Comparison of ENCODE assay signal across 9 cellular contexts in genomic region chr7:16114633-16115032, GRCh38.
DNase-seq lines count a peak whose midpoint lies in the region; ATAC-seq, FAIRE-seq and TF ChIP-seq lines count a peak whose summit lies in the region.
"Had no signal": no experiment of that assay in that cellular context is flagged by ENCODE, and none has a peak within 500 bp of the region (broad histone marks: within the 10 kb centered on the region; RNA-seq: fewer than 3 reads in every experiment).

No MANE protein-coding gene starts in this region.

- H3K36me3 ChIP-seq in H1 (ENCODE audit: control insufficient read depth in 2 of 4, insufficient read depth in 4 of 4, low read length in 3 of 4), result no peaks in the 10 kb centered on the region

- H3K56ac ChIP-seq in H1 (replicated peaks; ENCODE audit: insufficient read length, low read depth, low read length), result no peak overlapping the region

- no peaks in the 10 kb centered on the region for H3K79me2 ChIP-seq in H1 (ENCODE audit: control insufficient read depth in 1 of 2, insufficient read depth in 2 of 2, low read length in 2 of 2)

- DNase-seq in NCI-H1694 treated with DMSO at 0.1 percent for 48 hours (lab: John Stamatoyannopoulos, UW) (peak; percentile 30), NCI-H1694 (lab: John Stamatoyannopoulos, UW) (no peak), NCI-H82 (lab: John Stamatoyannopoulos, UW) (peak; percentile 40), H1 (ENCODE audit: low read depth in 1 of 2, low spot score in 2 of 2) (no peak), non-pigmented ciliary epithelial cell (ENCODE audit: low read depth) (peak; percentile 35)
- no peak for DNase-seq in activated T-helper 2 cell treated with anti-CD3 and anti-CD28 coated beads, Interferon-gamma antibody, Interleukin-2, Interleukin-4, amounts not matched to agents 10 μg/mL and 5 μg/mL and 100 μg/mL, durations not matched to agents 14 hours and 24 hours and 36 hours (ENCODE audit: low spot score)
- DNase-seq: CD4-positive, alpha-beta memory T cell had no signal

- no peaks in the 10 kb centered on the region for H4K20me1 ChIP-seq in H1 (replicated peaks in 1 of 2; ENCODE audit: control insufficient read depth in 1 of 2, insufficient read depth in 2 of 2, low read length in 2 of 2)

- CTCF ChIA-PET in H1 (lab: Charles Lee; ENCODE audit: partially characterized antibody), result interaction anchor here (0.6 to 1.0 kb wide), 3 partner anchors 165 to 687 kb away, joined by 3 to 5 read pairs (median 3); no protein-coding TSS in a partner anchor

- ATAC-seq in GM21737 (IDR thresholded peaks at IDR 0.05; ENCODE audit: unreplicated experiment) (no peak), HG02642 (IDR thresholded peaks at IDR 0.05; ENCODE audit: poor library complexity, unreplicated experiment) (no peak)

- H3K79me1 ChIP-seq in H1 (ENCODE audit: low read depth, low read length), result no peaks in the 10 kb centered on the region

- H3K9me3 Mint-ChIP-seq in activated T-helper 2 cell treated with anti-CD3 and anti-CD28 coated beads, Interferon-gamma antibody, Interleukin-2, Interleukin-4, amounts not matched to agents 10 μg/mL and 5 μg/mL and 100 μg/mL, durations not matched to agents 14 hours and 24 hours and 36 hours, result peaks cover 10% of the 10 kb centered on the region

- H4K8ac ChIP-seq in H1 (ENCODE audit: extremely low read depth, insufficient read depth, low read length), result no peak overlapping the region

- H2BK15ac ChIP-seq in H1 (ENCODE audit: low read length), result no peak overlapping the region

- H3K4me3 Mint-ChIP-seq in activated T-helper 2 cell treated with anti-CD3 and anti-CD28 coated beads, Interferon-gamma antibody, Interleukin-2, Interleukin-4, amounts not matched to agents 10 μg/mL and 5 μg/mL and 100 μg/mL, durations not matched to agents 14 hours and 24 hours and 36 hours (ENCODE audit: low read depth), result no peak overlapping the region
- H3K4me3 Mint-ChIP-seq: CD4-positive, alpha-beta memory T cell had no signal

- TF ChIP-seq RAD21 in H1 (IDR thresholded peaks at IDR 0.05 in 1 of 2, conservative IDR thresholded peaks at IDR 0.05 in 1 of 2; ENCODE audit: low read depth in 2 of 2, low read length in 2 of 2), result peak; percentile 66 to 70

- no peak overlapping the region for H3K14ac ChIP-seq in H1 (ENCODE audit: insufficient read length)

- no peak overlapping the region for H3K27ac ChIP-seq in H1 (ENCODE audit: low read depth, low read length)

- H3K4me2 ChIP-seq in H1 (ENCODE audit: insufficient read depth in 1 of 2, low read depth in 2 of 2, low read length in 2 of 2), result no peak overlapping the region

- TF ChIP-seq CTCF in H1 (IDR thresholded peaks at IDR 0.05; ENCODE audit: control extremely low read depth in 1 of 3, insufficient read depth in 1 of 3, low read depth in 1 of 3, low read length in 3 of 3), result peak in 2 of 3 experiments; percentile 27 to 31; a peak in 2 of 4 replicates

- H3K4me1 Mint-ChIP-seq in activated T-helper 2 cell treated with anti-CD3 and anti-CD28 coated beads, Interferon-gamma antibody, Interleukin-2, Interleukin-4, amounts not matched to agents 10 μg/mL and 5 μg/mL and 100 μg/mL, durations not matched to agents 14 hours and 24 hours and 36 hours (ENCODE audit: low read depth), result peaks cover 6% of the 10 kb centered on the region

- no peaks in the 10 kb centered on the region for H3K4me1 ChIP-seq in H1 (replicated peaks in 1 of 4; ENCODE audit: control insufficient read depth in 3 of 4, insufficient read depth in 4 of 4, low read length in 3 of 4)

- no peak overlapping the region for H3K4ac ChIP-seq in H1 (replicated peaks; ENCODE audit: insufficient read length, low read depth, low read length)

- H3K18ac ChIP-seq in H1 (ENCODE audit: extremely low read depth, low read length), result no peak overlapping the region

- intact Hi-C loops in activated T-helper 2 cell treated with anti-CD3 and anti-CD28 coated beads, Interferon-gamma antibody, Interleukin-2, Interleukin-4, amounts not matched to agents 10 μg/mL and 5 μg/mL and 100 μg/mL, durations not matched to agents 14 hours and 24 hours and 36 hours (cut with micrococcal nuclease), result loop anchor here (1.0 kb wide), 1 partner anchor 446 kb away; no protein-coding TSS in a partner anchor

- H3K4me3 ChIP-seq in H1 (ENCODE audit: extremely low read depth in 1 of 4, insufficient read depth in 2 of 4, low read depth in 3 of 4, low read length in 4 of 4), result no peak overlapping the region

- 83% methylated on average over 1 of the region's 1 CpG; no CpG with 5 or more reads in 1 of the 2 experiments for WGBS in H1 (ENCODE audit: extremely low coverage in 1 of 2, insufficient coverage in 1 of 2, insufficient read length in 1 of 2, insufficient replicate concordance in 2 of 2, low coverage in 1 of 2, low lambda C conversion rate in 2 of 2, missing lambda C conversion rate in 1 of 2), 2 experiments

- POLR2A ChIA-PET in H1 (lab: Charles Lee; ENCODE audit: partially characterized antibody), result interaction anchor here (0.6 kb wide), 1 partner anchor 936 kb away, joined by 5 read pairs; no protein-coding TSS in a partner anchor

- no peak overlapping the region for H3K27ac Mint-ChIP-seq in activated T-helper 2 cell treated with anti-CD3 and anti-CD28 coated beads, Interferon-gamma antibody, Interleukin-2, Interleukin-4, amounts not matched to agents 10 μg/mL and 5 μg/mL and 100 μg/mL, durations not matched to agents 14 hours and 24 hours and 36 hours
- H3K27ac Mint-ChIP-seq: CD4-positive, alpha-beta memory T cell had no signal

- H3K36me3 Mint-ChIP-seq in activated T-helper 2 cell treated with anti-CD3 and anti-CD28 coated beads, Interferon-gamma antibody, Interleukin-2, Interleukin-4, amounts not matched to agents 10 μg/mL and 5 μg/mL and 100 μg/mL, durations not matched to agents 14 hours and 24 hours and 36 hours (ENCODE audit: low read depth), result no peaks in the 10 kb centered on the region
- H3K36me3 Mint-ChIP-seq: CD4-positive, alpha-beta memory T cell had no signal

- no peak overlapping the region for H2AK5ac ChIP-seq in H1 (ENCODE audit: low read depth, low read length)

- no peak overlapping the region for H2BK5ac ChIP-seq in H1 (ENCODE audit: low read depth, low read length)

- no peak for FAIRE-seq in H1 (lab: Jason Lieb, UNC)

- no peak overlapping the region for H2BK12ac ChIP-seq in H1 (ENCODE audit: low read depth, low read length)

- no peak overlapping the region for H2BK120ac ChIP-seq in H1 (replicated peaks; ENCODE audit: low read depth, low read length)

- TF ChIP-seq POLR2A in H1 (IDR thresholded peaks at IDR 0.05; ENCODE audit: control extremely low read depth in 1 of 2, low read depth in 2 of 2, low read length in 2 of 2), result no peak

- no peak overlapping the region for H2BK20ac ChIP-seq in H1 (ENCODE audit: low read length)

- H3K27me3 ChIP-seq in H1 (replicated peaks in 1 of 4; ENCODE audit: control insufficient read depth in 3 of 4, extremely low read depth in 1 of 4, insufficient read depth in 3 of 4, low read length in 3 of 4), result no peaks in the 10 kb centered on the region

- no peak overlapping the region for H3K9ac ChIP-seq in H1 (replicated peaks in 1 of 4; ENCODE audit: extremely low read depth in 1 of 4, low read depth in 3 of 4, low read length in 3 of 4)

- H4K91ac ChIP-seq in H1 (replicated peaks; ENCODE audit: insufficient read length, low read length), result no peak overlapping the region

- no peak overlapping the region for H4K5ac ChIP-seq in H1 (ENCODE audit: insufficient read length, low read depth, low read length)

- peaks cover 0 to 6% of the 10 kb centered on the region in 2 experiments; a peak in 2 of 4 replicates for H3K9me3 ChIP-seq in H1 (ENCODE audit: insufficient read depth in 2 of 2, low read depth in 1 of 2, low read length in 1 of 2)

- no peak overlapping the region for H3K23ac ChIP-seq in H1 (ENCODE audit: insufficient read length)

- no peak for TF ChIP-seq EP300 in H1 (IDR thresholded peaks at IDR 0.05; ENCODE audit: borderline replicate concordance in 1 of 2, low read depth in 2 of 2, low read length in 2 of 2)

- no peaks in the 10 kb centered on the region for H3K23me2 ChIP-seq in H1 (ENCODE audit: low read depth, low read length)

- no peak overlapping the region for H2AFZ ChIP-seq in H1 (ENCODE audit: low read length)

- no peaks in the 10 kb centered on the region for H3K27me3 Mint-ChIP-seq in activated T-helper 2 cell treated with anti-CD3 and anti-CD28 coated beads, Interferon-gamma antibody, Interleukin-2, Interleukin-4, amounts not matched to agents 10 μg/mL and 5 μg/mL and 100 μg/mL, durations not matched to agents 14 hours and 24 hours and 36 hours (ENCODE audit: low read depth)
- H3K27me3 Mint-ChIP-seq: CD4-positive, alpha-beta memory T cell had no signal

TF ChIP-seq in H1, 55 proteins besides CTCF, POLR2A, EP300 and RAD21:
- TF ChIP-seq SIX5 (IDR thresholded peaks at IDR 0.05; ENCODE audit: low read depth, low read length), result no peak
- no peak for TF ChIP-seq USF2 (IDR thresholded peaks at IDR 0.05; ENCODE audit: low read length)
- no peak for TF ChIP-seq CBX8 (IDR thresholded peaks at IDR 0.05; ENCODE audit: borderline replicate concordance, low read depth, low read length)
- TF ChIP-seq TBP (IDR thresholded peaks at IDR 0.05; ENCODE audit: low read depth, low read length), result no peak
- no peak for TF ChIP-seq JUND (IDR thresholded peaks at IDR 0.05; ENCODE audit: low read length)
- no peak for TF ChIP-seq E2F6 (IDR thresholded peaks at IDR 0.05)
- no peak for TF ChIP-seq CBX5 (IDR thresholded peaks at IDR 0.05; ENCODE audit: low read depth, low read length)
- no peak for TF ChIP-seq ZNF274 (IDR thresholded peaks at IDR 0.05; ENCODE audit: borderline replicate concordance, extremely low read depth, low read length)

Comparison
In these comparisons a context has a peak if more than half of its experiments do, and no peak if none do; other contexts are left out.
1. DNase-seq: peak in NCI-H1694 treated with DMSO at 0.1 percent for 48 hours (single experiment), NCI-H82 (single experiment) and non-pigmented ciliary epithelial cell (single experiment); none in NCI-H1694 (single experiment), H1 (0 of 2) and activated T-helper 2 cell treated with anti-CD3 and anti-CD28 coated beads, Interferon-gamma antibody, Interleukin-2, Interleukin-4, amounts not matched to agents 10 μg/mL and 5 μg/mL and 100 μg/mL, durations not matched to agents 14 hours and 24 hours and 36 hours (single experiment).